1 cellular context compared by ENCODE assay signal in the genomic region with DNA sequence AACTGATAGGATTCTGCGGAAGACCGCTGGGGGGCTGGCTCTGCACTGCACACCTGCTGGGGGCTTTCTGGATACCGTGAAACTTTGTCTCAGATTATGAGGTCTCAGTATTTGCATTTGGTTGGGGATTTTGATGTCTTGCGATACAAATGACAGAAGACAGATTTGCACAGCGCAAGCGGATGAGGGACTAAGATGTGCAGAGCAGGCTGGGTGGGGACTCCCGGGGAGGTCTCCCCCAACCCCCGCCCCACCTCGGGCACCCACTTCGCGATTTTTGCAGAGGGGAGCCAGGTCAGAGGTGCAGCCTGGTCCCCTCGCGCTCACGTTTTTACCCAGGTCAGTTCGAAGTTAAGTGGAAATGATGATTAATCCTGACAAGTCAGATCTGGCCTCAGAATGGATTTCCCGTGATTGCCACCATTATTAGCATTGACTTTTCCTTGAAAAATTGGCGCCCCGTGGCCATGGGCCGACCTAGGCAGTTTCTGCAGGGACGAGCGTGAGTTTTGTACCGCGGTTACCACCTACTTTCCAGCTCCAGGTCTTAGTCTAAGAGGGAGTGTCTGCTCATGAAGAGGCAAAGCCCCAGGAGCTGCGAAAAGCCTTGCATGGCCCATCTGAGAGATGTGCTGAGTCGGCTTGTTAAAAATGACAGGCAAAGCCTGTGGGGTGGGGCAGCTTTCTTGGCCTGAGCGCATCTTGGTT.
TF ChIP-seq lines count a peak whose summit lies in the region.

No MANE protein-coding gene starts in this region.

TF ChIP-seq in K562, 482 proteins besides CTCF, POLR2A, EP300 and RAD21:
- no peak for TF ChIP-seq HSF4 (CRISPR knock-in tag; IDR thresholded peaks at IDR 0.05; ENCODE audit: borderline replicate concordance)
- peak; percentile 37; the same call in 1 of the 2 replicates for TF ChIP-seq MAFG (tag; conservative IDR thresholded peaks at IDR 0.05)
- no peak for TF ChIP-seq TCF7L2 (IDR thresholded peaks at IDR 0.05; ENCODE audit: low read depth, low read length)
- peak; percentile 58 for TF ChIP-seq ZNF316 (IDR thresholded peaks at IDR 0.05)
- TF ChIP-seq C11orf30 (IDR thresholded peaks at IDR 0.05; ENCODE audit: low read depth): peak; percentile 39; the same call in 1 of the 2 replicates
- no peak for TF ChIP-seq BACH1 (tag; IDR thresholded peaks at IDR 0.05)
- no peak for TF ChIP-seq NONO (IDR thresholded peaks at IDR 0.05; ENCODE audit: low read depth in 2 of 2, low read length in 1 of 2)
